In genomic region chr12:120861074-120861795, GRCh38 we compare ENCODE assay signal across 1 cellular context.
TF ChIP-seq lines count a peak whose summit lies in the region.

No MANE protein-coding gene starts in this region.

TF ChIP-seq in GM12878, 131 proteins besides CTCF, POLR2A, EP300 and RAD21:
- TF ChIP-seq ZBTB40 (IDR thresholded peaks at IDR 0.05; ENCODE audit: borderline replicate concordance), result peak; percentile 85
- TF ChIP-seq BRCA1 (IDR thresholded peaks at IDR 0.05; ENCODE audit: low read depth, low read length), result no peak
